In genomic region chr2:239575931-239576445, GRCh38 we compare ENCODE assay signal across 12 cellular contexts.
DNase-seq lines count a peak whose midpoint lies in the region; ATAC-seq and TF ChIP-seq lines count a peak whose summit lies in the region.
"Had no signal": no experiment of that assay in that cellular context is flagged by ENCODE, and none has a peak within 500 bp of the region (broad histone marks: within the 10 kb centered on the region; RNA-seq: fewer than 3 reads in every experiment).

No MANE protein-coding gene starts in this region.

- H3K4me3 ChIP-seq in SK-N-SH (ENCODE audit: low read depth in 2 of 2, low read length in 1 of 2) (no peak overlapping the region), lower lobe of right lung (no peak overlapping the region), aorta (ENCODE audit: low read length in 2 of 2) (no peak overlapping the region)

- no peaks in the 10 kb centered on the region for H3K27me3 ChIP-seq in SK-N-SH (ENCODE audit: insufficient read depth)
- H3K27me3 ChIP-seq in lower lobe of right lung (ENCODE audit: low read depth): no peaks in the 10 kb centered on the region
- H3K27me3 ChIP-seq in aorta (ENCODE audit: control insufficient read depth in 1 of 2, insufficient read depth in 2 of 2, low read length in 1 of 2): no peaks in the 10 kb centered on the region

- H3K4me1 Mint-ChIP-seq in chondrocyte (ENCODE audit: low read depth): no peaks in the 10 kb centered on the region
- H3K4me1 Mint-ChIP-seq: CD8-positive, alpha-beta memory T cell had no signal

- ATAC-seq in SK-N-SH treated with all-trans-retinoic acid at 6 μM for 48 hours: no peak
- ATAC-seq in lower lobe of right lung: no peak
- no peak for ATAC-seq in aorta (ENCODE audit: low FRiP score)
- ATAC-seq: HCT116 had no signal

- peaks cover 20% of the 10 kb centered on the region for H3K27me3 Mint-ChIP-seq in chondrocyte (ENCODE audit: low read depth)

- CTCF ChIA-PET in SK-N-SH (lab: Yijun Ruan, JAX): interaction anchor here (0.5 kb wide), 1 partner anchor 120 kb away, joined by 3 read pairs; no protein-coding TSS in a partner anchor

- no peak overlapping the region for H2AFZ ChIP-seq in SK-N-SH (ENCODE audit: low read depth)

- POLR2A ChIA-PET in SK-N-SH (lab: Yijun Ruan, JAX): no interaction called here

- intact Hi-C loops in lower lobe of right lung (cut with DNase I): no loop called here
- intact Hi-C loops in aorta (cut with DNase I): no loop called here

- H4K20me1 ChIP-seq in SK-N-SH (ENCODE audit: insufficient read depth): no peaks in the 10 kb centered on the region

- WGBS in SK-N-SH (ENCODE audit: low lambda C conversion rate): 33% methylated on average over 3 of the region's 8 CpGs
- WGBS in aorta, 2 donors: 95 to 96% methylated on average over 8 of the region's 8 CpGs

- H3K9me2 ChIP-seq in SK-N-SH: no peaks in the 10 kb centered on the region

- H3K4me2 ChIP-seq in SK-N-SH: no peak overlapping the region

- TF ChIP-seq CTCF in SK-N-SH (IDR thresholded peaks at IDR 0.05) (no peak), chondrocyte (IDR thresholded peaks at IDR 0.05) (no peak), lower lobe of right lung (IDR thresholded peaks at IDR 0.05) (no peak)

- H3K9ac ChIP-seq in SK-N-SH: no peak overlapping the region

- H3K36me3 Mint-ChIP-seq in chondrocyte (ENCODE audit: low read depth): no peaks in the 10 kb centered on the region
- H3K36me3 Mint-ChIP-seq: CD8-positive, alpha-beta memory T cell had no signal

- H3K79me2 ChIP-seq in SK-N-SH (ENCODE audit: insufficient read depth): no peaks in the 10 kb centered on the region

- H3K4me1 ChIP-seq in SK-N-SH (ENCODE audit: control insufficient read depth in 1 of 2, insufficient read depth in 2 of 2, low read depth in 1 of 2, low read length in 1 of 2) (peaks cover 0 to 25% of the 10 kb centered on the region in 2 experiments; a peak in 1 of 4 replicates), lower lobe of right lung (no peaks in the 10 kb centered on the region), aorta (ENCODE audit: control insufficient read depth in 1 of 2, insufficient read depth in 2 of 2, low read length in 2 of 2) (no peaks in the 10 kb centered on the region)

- H3K27ac ChIP-seq in SK-N-SH (ENCODE audit: low read depth in 2 of 2, low read length in 1 of 2) (no peak overlapping the region), lower lobe of right lung (no peak overlapping the region), aorta (ENCODE audit: low read depth in 1 of 2, low read length in 2 of 2) (no peak overlapping the region)
- H3K27ac ChIP-seq: 22Rv1 had no signal

- DNase-seq in SK-N-SH (no peak), chondrocyte (ENCODE audit: low spot score) (peak; percentile 70), lower lobe of right lung (peak; percentile 21), aorta (peak; percentile 15 to 43), NCI-H146 (lab: John Stamatoyannopoulos, UW) (no peak), NCI-H748 treated with DMSO at 0.1 percent for 48 hours (lab: John Stamatoyannopoulos, UW) (no peak)
- DNase-seq: Caco-2, GF-D8 had no signal

- no peak for TF ChIP-seq EP300 in SK-N-SH (IDR thresholded peaks at IDR 0.05; ENCODE audit: borderline replicate concordance in 1 of 2, low read depth in 1 of 2, low read length in 1 of 2)

- H3K9me3 Mint-ChIP-seq in chondrocyte (ENCODE audit: low read depth): no peaks in the 10 kb centered on the region
- H3K9me3 Mint-ChIP-seq: CD8-positive, alpha-beta memory T cell had no signal

- no peak for TF ChIP-seq RAD21 in SK-N-SH (IDR thresholded peaks at IDR 0.05; ENCODE audit: low read length)

- H3K36me3 ChIP-seq in SK-N-SH (replicated peaks in 1 of 2; ENCODE audit: control insufficient read depth in 1 of 2, insufficient read depth in 2 of 2, low read length in 1 of 2): no peaks in the 10 kb centered on the region
- no peaks in the 10 kb centered on the region for H3K36me3 ChIP-seq in lower lobe of right lung
- no peaks in the 10 kb centered on the region for H3K36me3 ChIP-seq in aorta (ENCODE audit: control insufficient read depth in 1 of 2, insufficient read depth in 2 of 2, low read length in 1 of 2)

- no peak overlapping the region for H3K4me3 Mint-ChIP-seq in chondrocyte (ENCODE audit: unreplicated experiment)
- H3K4me3 Mint-ChIP-seq: CD8-positive, alpha-beta memory T cell had no signal

- H3K27ac Mint-ChIP-seq in chondrocyte (ENCODE audit: unreplicated experiment): no peak overlapping the region
- H3K27ac Mint-ChIP-seq: CD8-positive, alpha-beta memory T cell had no signal

- no peaks in the 10 kb centered on the region for H3F3A ChIP-seq in SK-N-SH (replicated peaks; ENCODE audit: insufficient read depth)

- no peaks in the 10 kb centered on the region for H3K9me3 ChIP-seq in SK-N-SH
- no peaks in the 10 kb centered on the region for H3K9me3 ChIP-seq in lower lobe of right lung
- peaks cover 4% of the 10 kb centered on the region for H3K9me3 ChIP-seq in aorta (ENCODE audit: control insufficient read depth, low read length)
- H3K9me3 ChIP-seq: Caco-2 had no signal

TF ChIP-seq in SK-N-SH treated with all-trans-retinoic acid at 6 μM for 48 hours, 23 proteins besides CTCF, POLR2A, EP300 and RAD21:
- TF ChIP-seq ARNTL (CRISPR knock-in tag; IDR thresholded peaks at IDR 0.05; ENCODE audit: borderline replicate concordance, low read depth) (no peak), ZNF565 (CRISPR knock-in tag; conservative IDR thresholded peaks at IDR 0.05; ENCODE audit: low read depth) (0 out of 2 replicates have a peak, but pooled peaks have one; percentile 63), ESRRG (CRISPR knock-in tag; IDR thresholded peaks at IDR 0.05) (no peak), CSRNP3 (CRISPR knock-in tag; IDR thresholded peaks at IDR 0.05) (no peak), POU6F1 (CRISPR knock-in tag; IDR thresholded peaks at IDR 0.05; ENCODE audit: borderline replicate concordance, low read depth) (no peak), PPARA (CRISPR knock-in tag; IDR thresholded peaks at IDR 0.05; ENCODE audit: borderline replicate concordance) (no peak)

TF ChIP-seq in SK-N-SH, 30 proteins besides CTCF, POLR2A, EP300 and RAD21:
- TF ChIP-seq RXRA (IDR thresholded peaks at IDR 0.05; ENCODE audit: borderline replicate concordance, low read depth) (no peak), SMC3 (IDR thresholded peaks at IDR 0.05; ENCODE audit: low read depth, low read length) (no peak), TCF12 (IDR thresholded peaks at IDR 0.05) (no peak), JUND (IDR thresholded peaks at IDR 0.05) (no peak), RCOR1 (IDR thresholded peaks at IDR 0.05; ENCODE audit: low read length) (no peak), MXI1 (IDR thresholded peaks at IDR 0.05; ENCODE audit: low read depth, low read length) (no peak)
TF ChIP-seq in SK-N-SH: peak in this region for 0.

Comparison
In these comparisons a context has a peak if more than half of its experiments do, and no peak if none do; other contexts are left out.
1. DNase-seq: peak in chondrocyte (single experiment), lower lobe of right lung (single experiment) and aorta (2 of 2); none in SK-N-SH (single experiment), NCI-H146 (single experiment) and NCI-H748 treated with DMSO at 0.1 percent for 48 hours (single experiment).